Comparison of ENCODE assay signal across 8 cellular contexts in the genomic region with DNA sequence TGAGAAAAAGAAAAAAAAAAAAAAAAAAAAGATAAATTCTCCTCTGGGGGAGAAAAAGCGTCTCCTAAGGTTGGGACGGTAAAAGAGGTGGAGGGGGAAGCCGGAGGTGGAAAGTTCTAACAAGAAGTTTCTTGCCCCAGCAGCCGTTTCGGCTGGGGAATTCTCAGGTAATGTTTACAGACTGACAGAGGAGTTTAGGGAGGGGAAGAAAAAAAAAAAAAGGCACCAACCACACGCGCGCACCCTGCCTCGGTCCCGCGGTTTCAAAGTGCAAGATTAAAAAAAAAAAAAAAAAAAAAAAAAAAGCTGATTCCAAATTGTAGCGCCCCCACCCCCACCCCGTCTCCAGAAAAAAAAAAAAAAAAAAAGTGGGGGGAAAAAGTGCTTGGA. TPM values are rescaled to one million over a fixed set of nuclear protein-coding genes. Genes with fewer than 3 reads are reported as not detected.
DNase-seq lines count a peak whose midpoint lies in the region; ATAC-seq and TF ChIP-seq lines count a peak whose summit lies in the region.

No MANE protein-coding gene starts in this region.

- peaks cover 20% of the 10 kb centered on the region for H3K79me2 ChIP-seq in neural progenitor cell (ENCODE audit: low read depth)

- H3K4me3 ChIP-seq in GM12865 (ENCODE audit: low read depth, low read length) (peak overlapping the region; percentile 52), neural progenitor cell (peak overlapping the region; percentile 94)

- H3K27me3 Mint-ChIP-seq in neural progenitor cell (ENCODE audit: insufficient read depth, low read depth) = peaks cover 34% of the 10 kb centered on the region

- peaks cover 53% of the 10 kb centered on the region for H3K4me1 Mint-ChIP-seq in neural progenitor cell

- H2AFZ ChIP-seq in neural progenitor cell (replicated peaks) = no peak overlapping the region

- H3K27ac Mint-ChIP-seq in neural progenitor cell = no peak overlapping the region

- TF ChIP-seq CTCF in GM12865 (IDR thresholded peaks at IDR 0.05; ENCODE audit: insufficient read depth, low read depth, low read length, missing control alignments) (no peak), neural progenitor cell (IDR thresholded peaks at IDR 0.05) (no peak)

- peaks cover 16% of the 10 kb centered on the region for H4K20me1 ChIP-seq in neural progenitor cell (ENCODE audit: low read depth)

- H3K9me3 ChIP-seq in neural progenitor cell (ENCODE audit: low read depth) = no peaks in the 10 kb centered on the region

- no peaks in the 10 kb centered on the region for H3K36me3 ChIP-seq in neural progenitor cell

- H3K4me2 ChIP-seq in neural progenitor cell = peak overlapping the region; percentile 91

- peaks cover 18% of the 10 kb centered on the region for H3K27me3 ChIP-seq in neural progenitor cell

- ATAC-seq in GM21619 (IDR thresholded peaks at IDR 0.05; ENCODE audit: unreplicated experiment) = no peak
- no peak for ATAC-seq in HG03039 (IDR thresholded peaks at IDR 0.05; ENCODE audit: unreplicated experiment)
- no peak for ATAC-seq in GM18511 (IDR thresholded peaks at IDR 0.05; ENCODE audit: unreplicated experiment)

- DNase-seq in GM12865 (ENCODE audit: low read depth) (no peak), T-helper 2 cell (peak in 3 of 5 experiments; percentile 26 to 70 (median 57)), neural progenitor cell (ENCODE audit: low spot score) (no peak), HPDE6-E6E7 (ENCODE audit: extremely low spot score) (no peak)
- peak; percentile 49 for DNase-seq in effector CD4-positive, alpha-beta T cell

- H3K4me3 Mint-ChIP-seq in neural progenitor cell = peak overlapping the region; percentile 95

- no peaks in the 10 kb centered on the region for H3K36me3 Mint-ChIP-seq in neural progenitor cell

- peaks cover 50% of the 10 kb centered on the region for H3F3A ChIP-seq in neural progenitor cell (ENCODE audit: low read depth)

- no peak overlapping the region for H3K27ac ChIP-seq in neural progenitor cell

- H3K4me1 ChIP-seq in neural progenitor cell = peaks cover 29% of the 10 kb centered on the region

- no peaks in the 10 kb centered on the region for H3K9me3 Mint-ChIP-seq in neural progenitor cell

- no peak overlapping the region for H3K9ac ChIP-seq in neural progenitor cell

RNA-seq across cellular contexts. Expression of gene DHRS3, which starts 0.5 kb away (rescaled TPM):
- 2.5 and 4.3 TPM in 2 replicates for total RNA-seq in neural progenitor cell (ENCODE audit: low replicate concordance)

RNA-seq across cellular contexts. Expression of gene AADACL4, which starts 26.4 kb away (rescaled TPM):
- total RNA-seq in neural progenitor cell (ENCODE audit: low replicate concordance) = not detected in 2 replicates

Comparison
In these comparisons a context has a peak if more than half of its experiments do, and no peak if none do; other contexts are left out.
1. DNase-seq: peak in T-helper 2 cell (3 of 5) and effector CD4-positive, alpha-beta T cell (single experiment); none in GM12865 (single experiment), neural progenitor cell (single experiment) and HPDE6-E6E7 (single experiment).